ENCODE assay signal across 8 cellular contexts in genomic region chr3:150547045-150547753, GRCh38. TPM values are rescaled to one million over a fixed set of nuclear protein-coding genes. Genes with fewer than 3 reads are reported as not detected.
DNase-seq lines count a peak whose midpoint lies in the region; ATAC-seq, FAIRE-seq and TF ChIP-seq lines count a peak whose summit lies in the region.

No MANE protein-coding gene starts in this region.

- no peak for TF ChIP-seq POLR2A in HepG2 (IDR thresholded peaks at IDR 0.05; ENCODE audit: insufficient read depth in 1 of 2, low read depth in 2 of 2, low read length in 2 of 2)
- TF ChIP-seq POLR2A in upper lobe of left lung (IDR thresholded peaks at IDR 0.05), result no peak

- peak overlapping the region; percentile 99 for H3K9ac ChIP-seq in HepG2 (ENCODE audit: insufficient read depth, low read depth, low read length)

- H3K4me1 Mint-ChIP-seq in IgD-negative memory B cell, result peaks cover 28 to 43% (median 38%) of the 10 kb centered on the region in 3 donors

- no peak for DNase-seq in HepG2 (ENCODE audit: low spot score)
- DNase-seq in upper lobe of left lung, result no peak
- DNase-seq in NCI-H2081 (lab: John Stamatoyannopoulos, UW), result no peak

- H3K9me3 ChIP-seq in HepG2 (ENCODE audit: low read length) (no peaks in the 10 kb centered on the region), upper lobe of left lung (no peaks in the 10 kb centered on the region)

- H3K9me3 Mint-ChIP-seq in IgD-negative memory B cell, result no peaks in the 10 kb centered on the region

- peaks cover 90% of the 10 kb centered on the region for H3K79me2 ChIP-seq in HepG2 (ENCODE audit: insufficient read depth, low read length)

- H3K27me3 ChIP-seq in HepG2 (ENCODE audit: control insufficient read depth in 1 of 2, insufficient read depth in 2 of 2, low read length in 2 of 2) (peaks cover 0 to 7% of the 10 kb centered on the region in 2 experiments; a peak in 1 of 5 replicates), upper lobe of left lung (no peaks in the 10 kb centered on the region)

- H3K36me3 ChIP-seq in HepG2 (replicated peaks in 1 of 2; ENCODE audit: control insufficient read depth in 1 of 2, insufficient read depth in 2 of 2, low read length in 2 of 2) (peaks cover 2 to 22% of the 10 kb centered on the region in 2 experiments; a peak in 4 of 5 replicates), upper lobe of left lung (peaks cover 0 to 29% (median 4%) of the 10 kb centered on the region in 4 donors)

- TF ChIP-seq EP300 in HepG2 (IDR thresholded peaks at IDR 0.05; ENCODE audit: low read depth in 2 of 2, low read length in 2 of 2), result no peak
- TF ChIP-seq EP300 in HepG2 (CRISPR knock-in tag; IDR thresholded peaks at IDR 0.05; ENCODE audit: borderline replicate concordance), result no peak
- TF ChIP-seq EP300 in upper lobe of left lung (IDR thresholded peaks at IDR 0.05), result no peak

- peak overlapping the region; percentile 74 for H3K4me2 ChIP-seq in HepG2 (ENCODE audit: low read depth, low read length)

- no peaks in the 10 kb centered on the region for H3K27me3 Mint-ChIP-seq in IgD-negative memory B cell

- H3K36me3 Mint-ChIP-seq in IgD-negative memory B cell, result no peaks in the 10 kb centered on the region

- CTCF ChIA-PET in HepG2 (lab: Yijun Ruan, JAX; ENCODE audit: low intra/inter-chr PET ratio, low total read pairs), result no interaction called here

- peak overlapping the region; percentile 75 for H2AFZ ChIP-seq in HepG2 (ENCODE audit: low read length)

- no peak for FAIRE-seq in HepG2 (lab: Jason Lieb, UNC)

- H3K4me3 ChIP-seq in HepG2 (replicated peaks in 1 of 3; ENCODE audit: insufficient read depth in 1 of 3, low read depth in 2 of 3, low read length in 3 of 3) (peak overlapping the region; percentile 92 to 99 (median 94)), upper lobe of left lung (peak overlapping the region; percentile 58 to 89 (median 71))

- ATAC-seq in HepG2 (no peak), upper lobe of left lung (ENCODE audit: low FRiP score in 2 of 2) (no peak), HG03457 (IDR thresholded peaks at IDR 0.05; ENCODE audit: unreplicated experiment) (no peak), HG03378 (IDR thresholded peaks at IDR 0.05; ENCODE audit: unreplicated experiment) (no peak)

- in situ Hi-C loops in HepG2 (cut with HindIII; ENCODE audit: extremely low pct_ligation_motif_present, low pct_unique_long_range_greater_than_20kb), result loop anchor here (5.0 kb wide), 1 partner anchor 55 kb away; the partner anchor contains the start of gene SELENOT

- TF ChIP-seq CTCF in C4-2B (conservative IDR thresholded peaks at IDR 0.05) (no peak), HepG2 (CRISPR knock-in tag; IDR thresholded peaks at IDR 0.05) (no peak), upper lobe of left lung (IDR thresholded peaks at IDR 0.05) (no peak)

- peaks cover 17% of the 10 kb centered on the region; the same call in 1 of the 2 replicates for H4K20me1 ChIP-seq in HepG2 (ENCODE audit: insufficient read depth, low read length)

- 11 to 17% (median 13%) methylated on average over 7 of the region's 7 CpGs for WGBS in adipose tissue, 3 donors
- WGBS in HepG2 (ENCODE audit: low lambda C conversion rate), result 12% methylated on average over 7 of the region's 7 CpGs
- WGBS in upper lobe of left lung, 2 donors, result 21 to 26% methylated on average over 7 of the region's 7 CpGs

- H3K4me3 Mint-ChIP-seq in IgD-negative memory B cell, result peak overlapping the region; percentile 94 to 97 (median 96)

- TSS peak; percentile 84 for BruUV-seq in HepG2 (replicated peaks; lab: Mats Ljungman, UMichigan)

- peaks cover 60% of the 10 kb centered on the region for H3K4me1 ChIP-seq in HepG2 (ENCODE audit: insufficient read depth, low read length)
- H3K4me1 ChIP-seq in upper lobe of left lung, result peaks cover 24 to 47% (median 36%) of the 10 kb centered on the region in 4 donors

- H3K27ac ChIP-seq in C4-2B (peak overlapping the region; percentile 96), adipose tissue (ENCODE audit: low read depth, low read length) (peak overlapping the region; percentile 19), HepG2 (ENCODE audit: extremely low read length, insufficient read depth, low read length) (peak overlapping the region; percentile 81), upper lobe of left lung (peak overlapping the region; percentile 98 to 99 (median 99))

- POLR2A ChIA-PET in HepG2 (lab: Yijun Ruan, JAX), result interaction anchor here (0.9 to 2.8 kb wide), 12 partner anchors 10 to 232 kb away, joined by 3 to 21 read pairs (median 4); partner anchors contain the start of genes SELENOT and TSC22D2

- intact Hi-C loops in HepG2 (cut with micrococcal nuclease; ENCODE audit: unreplicated experiment), result loop anchor here (5.0 to 10.0 kb wide), 2 partner anchors 135 to 158 kb away; partner anchors contain the start of gene ERICH6

- TF ChIP-seq RAD21 in HepG2 (CRISPR knock-in tag; IDR thresholded peaks at IDR 0.05), result no peak

- peak overlapping the region; percentile 97 to 98 (median 97) for H3K27ac Mint-ChIP-seq in IgD-negative memory B cell

RNA-seq across cellular contexts. Expression of gene EIF2A, which starts 0.6 kb away (rescaled TPM):
- 34.1 TPM for polyA plus RNA-seq in IgD-negative memory B cell
- 10 to 100 TPM; 66.7 to 85.1 (median 77.2) TPM for polyA plus RNA-seq in adipose tissue
- 124 and 181 TPM in 2 replicates for total RNA-seq in HepG2 (2016; rRNA removed; fragmentation: Illumina TruSeq; extraction: Trizol)
- 107 and 124 TPM in 2 replicates for total RNA-seq in HepG2 (2016; cell fraction: cytosol; rRNA removed; fragmentation: Illumina TruSeq; extraction: Trizol; ENCODE audit: low read depth)
- total RNA-seq in HepG2 (2016; cell fraction: insoluble cytoplasmic fraction; rRNA removed; fragmentation: Illumina TruSeq; extraction: Trizol), result 129 and 176 TPM in 2 replicates
- 181 and 205 TPM in 2 replicates for total RNA-seq in HepG2 (2016; cell fraction: membrane; rRNA removed; fragmentation: Illumina TruSeq; extraction: Trizol)
- 96.9 and 98.8 TPM in 2 replicates for total RNA-seq in HepG2 (2016; cell fraction: nucleus; rRNA removed; fragmentation: Illumina TruSeq; extraction: Trizol)
- 90.5 and 139 TPM in 2 replicates for polyA plus RNA-seq in HepG2 (2011; rRNA removed)
- 126 and 136 TPM in 2 replicates for polyA plus RNA-seq in HepG2 (2011; cell fraction: cytosol; rRNA removed)
- polyA plus RNA-seq in HepG2 (2011; cell fraction: nucleus; rRNA removed), result 75.2 and 76.2 TPM in 2 replicates
- 133 and 143 TPM in 2 replicates for polyA plus RNA-seq in HepG2 (2012)
- 83.6 and 86.7 TPM in 2 replicates for polyA plus RNA-seq in HepG2 (2016; cell fraction: cytosol; fragmentation: Illumina TruSeq; extraction: Trizol; ENCODE audit: low read depth)
- 148 and 159 TPM in 2 replicates for polyA plus RNA-seq in HepG2 (2016; cell fraction: insoluble cytoplasmic fraction; fragmentation: Illumina TruSeq; extraction: Trizol; ENCODE audit: low read depth)
- polyA plus RNA-seq in HepG2 (2016; cell fraction: membrane; fragmentation: Illumina TruSeq; extraction: Trizol; ENCODE audit: low read depth), result 122 and 150 TPM in 2 replicates
- 123 and 128 TPM in 2 replicates for polyA plus RNA-seq in HepG2 (2016; cell fraction: nucleus; fragmentation: Illumina TruSeq; extraction: Trizol; ENCODE audit: insufficient read depth, low read depth)
- polyA minus RNA-seq in HepG2 (2011; rRNA and poly(A)+ RNA removed; ENCODE audit: low replicate concordance), result 53.6 and 75.5 TPM in 2 replicates
- 112 and 145 TPM in 2 replicates for polyA minus RNA-seq in HepG2 (2011; cell fraction: cytosol; rRNA and poly(A)+ RNA removed)
- polyA minus RNA-seq in HepG2 (2011; cell fraction: nucleus; rRNA and poly(A)+ RNA removed), result 134 and 155 TPM in 2 replicates
- total RNA-seq in upper lobe of left lung, result 100 to 1,000 TPM in 2 of 6 donors, 10 to 100 TPM in 4; 40.1 to 202 (median 78.0) TPM

RNA-seq across cellular contexts. Expression of gene SERP1, which starts 0.9 kb away (rescaled TPM):
- polyA plus RNA-seq in IgD-negative memory B cell (120 TPM), adipose tissue (100 to 1,000 TPM in 2 of 3 donors, 10 to 100 TPM in 1; 82.4 to 281 (median 129) TPM), HepG2 (2011; rRNA removed) (51.5 and 61.2 TPM in 2 replicates)
- total RNA-seq in HepG2 (2016; rRNA removed; fragmentation: Illumina TruSeq; extraction: Trizol) (95.0 and 108 TPM in 2 replicates), upper lobe of left lung (100 to 1,000 TPM; 160 to 459 (median 303) TPM)
- 22.2 and 26.3 TPM in 2 replicates for total RNA-seq in HepG2 (2016; cell fraction: cytosol; rRNA removed; fragmentation: Illumina TruSeq; extraction: Trizol; ENCODE audit: low read depth)
- 93.6 and 108 TPM in 2 replicates for total RNA-seq in HepG2 (2016; cell fraction: insoluble cytoplasmic fraction; rRNA removed; fragmentation: Illumina TruSeq; extraction: Trizol)
- 57.6 and 60.7 TPM in 2 replicates for total RNA-seq in HepG2 (2016; cell fraction: membrane; rRNA removed; fragmentation: Illumina TruSeq; extraction: Trizol)
- 58.9 and 66.1 TPM in 2 replicates for total RNA-seq in HepG2 (2016; cell fraction: nucleus; rRNA removed; fragmentation: Illumina TruSeq; extraction: Trizol)
- 46.7 and 75.3 TPM in 2 replicates for polyA plus RNA-seq in HepG2 (2011; cell fraction: cytosol; rRNA removed)
- polyA plus RNA-seq in HepG2 (2011; cell fraction: nucleus; rRNA removed), result 65.0 and 72.2 TPM in 2 replicates
- 73.8 and 75.7 TPM in 2 replicates for polyA plus RNA-seq in HepG2 (2012)
- polyA plus RNA-seq in HepG2 (2016; cell fraction: cytosol; fragmentation: Illumina TruSeq; extraction: Trizol; ENCODE audit: low read depth), result 27.5 and 29.5 TPM in 2 replicates
- polyA plus RNA-seq in HepG2 (2016; cell fraction: insoluble cytoplasmic fraction; fragmentation: Illumina TruSeq; extraction: Trizol; ENCODE audit: low read depth), result 132 and 136 TPM in 2 replicates
- polyA plus RNA-seq in HepG2 (2016; cell fraction: membrane; fragmentation: Illumina TruSeq; extraction: Trizol; ENCODE audit: low read depth), result 45.6 and 47.4 TPM in 2 replicates
- polyA plus RNA-seq in HepG2 (2016; cell fraction: nucleus; fragmentation: Illumina TruSeq; extraction: Trizol; ENCODE audit: insufficient read depth, low read depth), result 69.2 and 72.9 TPM in 2 replicates
- polyA minus RNA-seq in HepG2 (2011; rRNA and poly(A)+ RNA removed; ENCODE audit: low replicate concordance), result 42.6 and 90.0 TPM in 2 replicates
- 66.9 and 87.4 TPM in 2 replicates for polyA minus RNA-seq in HepG2 (2011; cell fraction: cytosol; rRNA and poly(A)+ RNA removed)
- polyA minus RNA-seq in HepG2 (2011; cell fraction: nucleus; rRNA and poly(A)+ RNA removed), result 99.8 and 106 TPM in 2 replicates

RNA-seq across cellular contexts. Expression of gene SELENOT, which starts 55.9 kb away (rescaled TPM):
- polyA plus RNA-seq in IgD-negative memory B cell, result 213 TPM
- 10 to 100 TPM; 46.2 to 90.4 (median 57.5) TPM for polyA plus RNA-seq in adipose tissue
- 106 and 122 TPM in 2 replicates for total RNA-seq in HepG2 (2016; rRNA removed; fragmentation: Illumina TruSeq; extraction: Trizol)
- total RNA-seq in HepG2 (2016; cell fraction: cytosol; rRNA removed; fragmentation: Illumina TruSeq; extraction: Trizol; ENCODE audit: low read depth), result 22.6 and 24.8 TPM in 2 replicates
- 109 and 124 TPM in 2 replicates for total RNA-seq in HepG2 (2016; cell fraction: insoluble cytoplasmic fraction; rRNA removed; fragmentation: Illumina TruSeq; extraction: Trizol)
- total RNA-seq in HepG2 (2016; cell fraction: membrane; rRNA removed; fragmentation: Illumina TruSeq; extraction: Trizol), result 57.8 and 63.8 TPM in 2 replicates
- total RNA-seq in HepG2 (2016; cell fraction: nucleus; rRNA removed; fragmentation: Illumina TruSeq; extraction: Trizol), result 67.7 and 88.4 TPM in 2 replicates
- polyA plus RNA-seq in HepG2 (2011; rRNA removed), result 234 and 273 TPM in 2 replicates
- 115 and 155 TPM in 2 replicates for polyA plus RNA-seq in HepG2 (2011; cell fraction: cytosol; rRNA removed)
- 44.2 and 52.8 TPM in 2 replicates for polyA plus RNA-seq in HepG2 (2011; cell fraction: nucleus; rRNA removed)
- 41.0 and 52.5 TPM in 2 replicates for polyA plus RNA-seq in HepG2 (2012)
- polyA plus RNA-seq in HepG2 (2016; cell fraction: cytosol; fragmentation: Illumina TruSeq; extraction: Trizol; ENCODE audit: low read depth), result 10.6 and 12.5 TPM in 2 replicates
- 86.8 and 91.6 TPM in 2 replicates for polyA plus RNA-seq in HepG2 (2016; cell fraction: insoluble cytoplasmic fraction; fragmentation: Illumina TruSeq; extraction: Trizol; ENCODE audit: low read depth)
- polyA plus RNA-seq in HepG2 (2016; cell fraction: membrane; fragmentation: Illumina TruSeq; extraction: Trizol; ENCODE audit: low read depth), result 39.2 and 39.5 TPM in 2 replicates
- polyA plus RNA-seq in HepG2 (2016; cell fraction: nucleus; fragmentation: Illumina TruSeq; extraction: Trizol; ENCODE audit: insufficient read depth, low read depth), result 107 and 110 TPM in 2 replicates
- 144 and 312 TPM in 2 replicates for polyA minus RNA-seq in HepG2 (2011; rRNA and poly(A)+ RNA removed; ENCODE audit: low replicate concordance)
- 62.6 and 74.9 TPM in 2 replicates for polyA minus RNA-seq in HepG2 (2011; cell fraction: cytosol; rRNA and poly(A)+ RNA removed)
- 42.1 and 48.0 TPM in 2 replicates for polyA minus RNA-seq in HepG2 (2011; cell fraction: nucleus; rRNA and poly(A)+ RNA removed)
- 100 to 1,000 TPM in 2 of 6 donors, 10 to 100 TPM in 3, 1 to 10 TPM in 1; 9.4 to 120 (median 90.2) TPM for total RNA-seq in upper lobe of left lung

Comparison
In these comparisons a context has a peak if more than half of its experiments do, and no peak if none do; other contexts are left out.
1. H3K27ac ChIP-seq: peak in every context shown above with its lines; median percentile 99 in upper lobe of left lung; 96 in C4-2B; 81 in HepG2; 19 in adipose tissue.